1 cellular context compared by ENCODE assay signal in genomic region chr12:104286538-104287482, GRCh38.
A peak's percentile ranks its signal among the peaks of the same experiment; 100 is the strongest.
TF ChIP-seq lines count a peak whose summit lies in the region.

No MANE protein-coding gene starts in this region.

TF ChIP-seq in K562, 482 proteins besides CTCF, POLR2A, EP300 and RAD21 (continued from another document and continues in another):
- TF ChIP-seq ZNF124 (CRISPR knock-in tag; IDR thresholded peaks at IDR 0.05) (no peak), HMGN3 (IDR thresholded peaks at IDR 0.05; ENCODE audit: borderline replicate concordance, extremely low read depth, insufficient read length, low read depth, low read length) (peak; percentile 64), CSDE1 (IDR thresholded peaks at IDR 0.05) (peak in 1 of 2 experiments; percentile 71; a peak in 2 of 4 replicates), DEAF1 (CRISPR knock-in tag; IDR thresholded peaks at IDR 0.05) (no peak), CHD7 (IDR thresholded peaks at IDR 0.05; ENCODE audit: low read depth, low read length) (no peak), FOXK1 (CRISPR knock-in tag; IDR thresholded peaks at IDR 0.05; ENCODE audit: borderline replicate concordance) (peak; percentile 78; the same call in 1 of the 2 replicates), ZNF785 (CRISPR knock-in tag; IDR thresholded peaks at IDR 0.05) (no peak), PML (IDR thresholded peaks at IDR 0.05; ENCODE audit: low read length) (peak; percentile 88), ZNF253 (CRISPR knock-in tag; conservative IDR thresholded peaks at IDR 0.05) (no peak), MAFG (tag; conservative IDR thresholded peaks at IDR 0.05) (peak; percentile 99), SMAD4 (CRISPR knock-in tag; conservative IDR thresholded peaks at IDR 0.05) (no peak), TCF3 (CRISPR knock-in tag; IDR thresholded peaks at IDR 0.05) (peak; percentile 48; the same call in 1 of the 2 replicates), PHTF2 (CRISPR knock-in tag; IDR thresholded peaks at IDR 0.05) (no peak), MTA3 (IDR thresholded peaks at IDR 0.05; ENCODE audit: borderline replicate concordance) (0 out of 2 replicates have a peak, but pooled peaks have one; percentile 56), RFX1 (IDR thresholded peaks at IDR 0.05) (peak; percentile 92), FOXA3 (CRISPR knock-in tag; conservative IDR thresholded peaks at IDR 0.05 in 1 of 2, IDR thresholded peaks at IDR 0.05 in 1 of 2) (peak in 1 of 2 experiments; percentile 86; a peak in 2 of 4 replicates), U2AF2 (optimal IDR thresholded peaks at IDR 0.05; ENCODE audit: low read depth, low read length) (no peak), RBM22 (IDR thresholded peaks at IDR 0.05; ENCODE audit: low read depth, low read length, poor library complexity, severe bottlenecking) (peak; percentile 80), ARID3B (CRISPR knock-in tag; IDR thresholded peaks at IDR 0.05; ENCODE audit: borderline replicate concordance) (no peak), RFX5 (IDR thresholded peaks at IDR 0.05; ENCODE audit: low read depth, low read length) (no peak), ZNF398 (CRISPR knock-in tag; IDR thresholded peaks at IDR 0.05) (no peak), SLC30A9 (CRISPR knock-in tag; IDR thresholded peaks at IDR 0.05) (no peak), CBX1 (IDR thresholded peaks at IDR 0.05; ENCODE audit: low read depth) (no peak), EP400 (IDR thresholded peaks at IDR 0.05) (peak; percentile 92), MAFF (IDR thresholded peaks at IDR 0.05; ENCODE audit: low read length) (peak; percentile 96), TAF15 (IDR thresholded peaks at IDR 0.05; ENCODE audit: low read depth, low read length) (no peak), SIN3A (IDR thresholded peaks at IDR 0.05; ENCODE audit: borderline replicate concordance in 2 of 2, control insufficient read depth in 1 of 2, low read depth in 2 of 2, low read length in 2 of 2) (peak; percentile 60 to 86; a peak in 2 of 4 replicates), TCF7 (IDR thresholded peaks at IDR 0.05; ENCODE audit: borderline replicate concordance) (no peak), HMBOX1 (IDR thresholded peaks at IDR 0.05) (0 out of 2 replicates have a peak, but pooled peaks have one; percentile 36), ARID1B (IDR thresholded peaks at IDR 0.05) (no peak; the same call in 1 of the 2 replicates), KAT7 (CRISPR knock-in tag; IDR thresholded peaks at IDR 0.05; ENCODE audit: borderline replicate concordance) (peak; percentile 42; the same call in 1 of the 2 replicates), MAX (CRISPR knock-in tag; IDR thresholded peaks at IDR 0.05) (peak; percentile 90), ZNF217 (CRISPR knock-in tag; IDR thresholded peaks at IDR 0.05) (no peak), ILK (tag; IDR thresholded peaks at IDR 0.05; ENCODE audit: borderline replicate concordance, low read depth) (no peak), KLF10 (CRISPR knock-in tag; IDR thresholded peaks at IDR 0.05) (no peak), RB1 (IDR thresholded peaks at IDR 0.05; ENCODE audit: low read depth) (peak; percentile 37; the same call in 1 of the 2 replicates), ATF7 (IDR thresholded peaks at IDR 0.05) (peak; percentile 85), PRPF4 (IDR thresholded peaks at IDR 0.05; ENCODE audit: insufficient read depth, low read depth, low read length, poor library complexity, severe bottlenecking) (no peak), MXI1 (IDR thresholded peaks at IDR 0.05; ENCODE audit: low read depth, low read length) (peak; percentile 91), KLF13 (tag; IDR thresholded peaks at IDR 0.05; ENCODE audit: borderline replicate concordance, low read depth) (peak; percentile 75), ATF6 (CRISPR knock-in tag; IDR thresholded peaks at IDR 0.05) (0 out of 2 replicates have a peak, but pooled peaks have one; percentile 85), ZFP30 (CRISPR knock-in tag; IDR thresholded peaks at IDR 0.05; ENCODE audit: borderline replicate concordance) (no peak), NFIC (IDR thresholded peaks at IDR 0.05) (peak; percentile 86), THRAP3 (IDR thresholded peaks at IDR 0.05; ENCODE audit: borderline replicate concordance) (0 out of 2 replicates have a peak, but pooled peaks have one; percentile 29)
